Comparison of ENCODE assay signal across 8 cellular contexts in genomic region chr3:8324727-8325126, GRCh38.
DNase-seq lines count a peak whose midpoint lies in the region; ATAC-seq and TF ChIP-seq lines count a peak whose summit lies in the region.

No MANE protein-coding gene starts in this region.

- peaks cover 14% of the 10 kb centered on the region for H3K4me1 ChIP-seq in foreskin keratinocyte

- H3K27me3 ChIP-seq in foreskin keratinocyte = peaks cover 2% of the 10 kb centered on the region

- TF ChIP-seq CTCF in foreskin keratinocyte (conservative IDR thresholded peaks at IDR 0.05) = peak; percentile 55

- peak; percentile 54 for DNase-seq in GDM1 (lab: John Stamatoyannopoulos, UW)
- DNase-seq in NCI-H2029 treated with DMSO at 0.1 percent for 48 hours (lab: John Stamatoyannopoulos, UW) = peak; percentile 25
- DNase-seq in activated T-cell treated with anti-CD3 and anti-CD28 coated beads for 4 hours = peak; percentile 6
- DNase-seq in foreskin keratinocyte = peak in 1 of 2 donors; percentile 26
- peak; percentile 25 for DNase-seq in renal cortical epithelial cell (ENCODE audit: low read depth)
- DNase-seq in NCI-H1092 treated with DMSO at 0.1 percent for 48 hours (lab: John Stamatoyannopoulos, UW) = no peak

- no peak overlapping the region for H3K27ac ChIP-seq in foreskin keratinocyte

- ATAC-seq in GM21717 (IDR thresholded peaks at IDR 0.05; ENCODE audit: unreplicated experiment) = peak; percentile 78
- peak; percentile 74 for ATAC-seq in foreskin keratinocyte
- no peak for ATAC-seq in HG03139 (IDR thresholded peaks at IDR 0.05; ENCODE audit: unreplicated experiment)
